In the genomic region with DNA sequence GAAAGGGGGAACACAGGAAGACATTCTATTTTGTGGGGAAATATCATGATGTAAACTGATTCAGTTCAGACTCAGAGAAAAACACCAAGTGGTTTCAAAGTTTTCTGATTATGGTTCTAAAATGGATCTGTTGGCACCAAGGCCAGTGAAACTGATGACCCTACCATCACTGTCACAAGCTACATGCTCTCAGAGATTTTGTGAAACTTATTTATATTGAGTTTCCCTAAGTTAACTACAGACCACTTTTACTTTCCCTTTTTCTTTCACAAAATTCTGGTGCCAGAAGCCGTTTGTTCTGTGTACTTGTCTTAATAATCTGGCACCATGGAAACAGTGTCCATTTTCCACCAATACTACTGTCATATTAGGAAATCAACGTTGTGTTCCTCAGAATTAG, we compare ENCODE assay signal across 37 cellular contexts. TPM values are rescaled to one million over a fixed set of nuclear protein-coding genes. Genes with fewer than 3 reads are reported as not detected.
"Had no signal": no experiment of that assay in that cellular context is flagged by ENCODE, and none has a peak within 500 bp of the region (broad histone marks: within the 10 kb centered on the region; RNA-seq: fewer than 3 reads in every experiment).

No MANE protein-coding gene starts in this region.

- H3K27me3 Mint-ChIP-seq: T-cell had no signal

- ATAC-seq: Panc1, Right ventricle myocardium inferior, SK-N-SH treated with all-trans-retinoic acid at 6 μM for 48 hours, T-cell had no signal

- H3K4me2 ChIP-seq: PC-9 had no signal

- H3K36me3 ChIP-seq: SJCRH30 had no signal

- H3K4me1 ChIP-seq: SJCRH30 had no signal

- H2AFZ ChIP-seq: PC-9 had no signal

- H3K27me3 ChIP-seq: SJCRH30 had no signal

- DNase-seq: Karpas-422, NCI-H1048, NCI-H1092 treated with DMSO at 0.1 percent for 48 hours, NCI-H1105 treated with DMSO at 0.1 percent for 48 hours, NCI-H1417, NCI-H1436, NCI-H146, NCI-H1694, NCI-H187, NCI-H1930, NCI-H2029 treated with DMSO at 0.1 percent for 48 hours, NCI-H2081 treated with DMSO at 0.1 percent for 48 hours, NCI-H2107, NCI-H2171, NCI-H226, NCI-H446 treated with DMSO at 0.1 percent for 48 hours, NCI-H510A, NCI-H524, NCI-H526, NCI-H69, NCI-H748 treated with DMSO at 0.1 percent for 48 hours, NCI-H82, PC-9, SHP77, SIG-M5, SJCRH30, T-cell had no signal

- H3K9me3 ChIP-seq: SJCRH30 had no signal

- H3K36me3 Mint-ChIP-seq: T-cell had no signal

- H3K4me3 ChIP-seq: PC-9, SJCRH30, SK-N-MC had no signal

- H3K4me3 Mint-ChIP-seq: T-cell had no signal

- H3K4me1 Mint-ChIP-seq: T-cell had no signal

- H3K27ac ChIP-seq: PC-9, RWPE1, SJCRH30, SK-N-MC had no signal

- H3K27ac Mint-ChIP-seq: T-cell had no signal

RNA-seq across cellular contexts. Expression of gene CABS1, which starts 43.4 kb away (rescaled TPM):
- total RNA-seq: LHCN-M2, MCF 10A, OCI-LY7, PC-9, Right ventricle myocardium inferior, RPMI7951, SJCRH30, SK-MEL-5, T-cell had no signal

RNA-seq across cellular contexts. Expression of gene CSN3, which starts 48.9 kb away (rescaled TPM):
- total RNA-seq: LHCN-M2, MCF 10A, OCI-LY7, PC-9, Right ventricle myocardium inferior, RPMI7951, SJCRH30, SK-MEL-5, T-cell had no signal
